Comparison of ENCODE assay signal across 10 cellular contexts in genomic region chr3:113495035-113495434, GRCh38. TPM values are rescaled to one million over a fixed set of nuclear protein-coding genes. Genes with fewer than 3 reads are reported as not detected.
DNase-seq lines count a peak whose midpoint lies in the region; ATAC-seq and TF ChIP-seq lines count a peak whose summit lies in the region.
"Had no signal": no experiment of that assay in that cellular context is flagged by ENCODE, and none has a peak within 500 bp of the region (broad histone marks: within the 10 kb centered on the region; RNA-seq: fewer than 3 reads in every experiment).

No MANE protein-coding gene starts in this region.

- no peaks in the 10 kb centered on the region for H3K27me3 Mint-ChIP-seq in stimulated activated memory B cell treated with anti-CD40 and anti-IgM and Interleukin-4, amounts not matched to agents 10 μg/mL and 1 μg/mL and 100 μg/mL, for 72 hours

- H2AK5ac ChIP-seq in mesenchymal stem cell (ENCODE audit: low read length, severe bottlenecking), result no peak overlapping the region

- H2BK5ac ChIP-seq in mesenchymal stem cell (ENCODE audit: low read depth, low read length, poor library complexity, severe bottlenecking), result no peak overlapping the region

- H3K79me2 ChIP-seq in OCI-LY1 (ENCODE audit: insufficient read depth, low read length), result no peaks in the 10 kb centered on the region

- H3K23ac ChIP-seq in mesenchymal stem cell (ENCODE audit: low read length in 2 of 2), result no peak overlapping the region

- no peak overlapping the region for H3K4me3 Mint-ChIP-seq in stimulated activated memory B cell treated with anti-CD40 and anti-IgM and Interleukin-4, amounts not matched to agents 10 μg/mL and 1 μg/mL and 100 μg/mL, for 72 hours

- H3K9me2 ChIP-seq in OCI-LY1 (ENCODE audit: low read depth, low read length), result no peaks in the 10 kb centered on the region

- peaks cover 2% of the 10 kb centered on the region for H3K79me1 ChIP-seq in mesenchymal stem cell (replicated peaks; ENCODE audit: low read length, poor library complexity, severe bottlenecking)

- H2AFZ ChIP-seq in OCI-LY1 (ENCODE audit: low read length) (no peak overlapping the region), mesenchymal stem cell (ENCODE audit: low read depth, low read length) (no peak overlapping the region)

- H3K9me3 ChIP-seq in OCI-LY1 (ENCODE audit: low read length) (no peaks in the 10 kb centered on the region), mesenchymal stem cell (ENCODE audit: control insufficient read depth, low read length) (no peaks in the 10 kb centered on the region)
- H3K9me3 ChIP-seq: SJSA1 had no signal

- no peak overlapping the region for H2BK15ac ChIP-seq in mesenchymal stem cell (ENCODE audit: low read depth, poor library complexity, severe bottlenecking)

- no peak overlapping the region for H2BK12ac ChIP-seq in mesenchymal stem cell (ENCODE audit: low read length in 2 of 2)

- H3K9ac ChIP-seq in OCI-LY1 (ENCODE audit: low read length), result no peak overlapping the region
- H3K9ac ChIP-seq in mesenchymal stem cell (ENCODE audit: low read length), result no peak overlapping the region

- H3K4me1 ChIP-seq in OCI-LY1 (ENCODE audit: insufficient read depth, low read length, severe bottlenecking) (peaks cover 3% of the 10 kb centered on the region), mesenchymal stem cell (ENCODE audit: control insufficient read depth, insufficient read depth, low read depth, low read length) (no peaks in the 10 kb centered on the region)

- no peaks in the 10 kb centered on the region for H3K9me3 Mint-ChIP-seq in stimulated activated memory B cell treated with anti-CD40 and anti-IgM and Interleukin-4, amounts not matched to agents 10 μg/mL and 1 μg/mL and 100 μg/mL, for 72 hours

- TF ChIP-seq CTCF in OCI-LY1 (IDR thresholded peaks at IDR 0.05; ENCODE audit: low read length) (peak; percentile 76), cardiac fibroblast (IDR thresholded peaks at IDR 0.05; ENCODE audit: low read depth, low read length) (peak; percentile 33)

- no peak overlapping the region for H3K14ac ChIP-seq in mesenchymal stem cell (ENCODE audit: low read length in 2 of 2)

- peaks cover 4% of the 10 kb centered on the region; the same call in 1 of the 2 replicates for H3F3A ChIP-seq in OCI-LY1 (ENCODE audit: insufficient read depth, low read length)

- H4K20me1 ChIP-seq in OCI-LY1 (ENCODE audit: insufficient read depth, low read length), result no peaks in the 10 kb centered on the region

- H3K4me3 ChIP-seq in OCI-LY1 (ENCODE audit: low read depth, low read length, poor library complexity, severe bottlenecking), result no peak overlapping the region
- H3K4me3 ChIP-seq in cardiac fibroblast (replicated peaks in 1 of 2; ENCODE audit: low read depth in 2 of 2, low read length in 2 of 2), result no peak overlapping the region
- no peak overlapping the region for H3K4me3 ChIP-seq in mesenchymal stem cell (ENCODE audit: insufficient read depth in 1 of 2, low read depth in 1 of 2, low read length in 2 of 2)
- H3K4me3 ChIP-seq: lung, SJSA1 had no signal

- H3K4me2 ChIP-seq in OCI-LY1 (ENCODE audit: low read length), result no peak overlapping the region
- no peak overlapping the region for H3K4me2 ChIP-seq in mesenchymal stem cell (ENCODE audit: low read length, poor library complexity, severe bottlenecking)

- no peak overlapping the region for H3K27ac ChIP-seq in OCI-LY1 (ENCODE audit: low read depth, low read length, poor library complexity, severe bottlenecking)
- no peak overlapping the region for H3K27ac ChIP-seq in mesenchymal stem cell (ENCODE audit: low read length, poor library complexity, severe bottlenecking)
- H3K27ac ChIP-seq: SJSA1 had no signal

- H3K4me1 Mint-ChIP-seq in stimulated activated memory B cell treated with anti-CD40 and anti-IgM and Interleukin-4, amounts not matched to agents 10 μg/mL and 1 μg/mL and 100 μg/mL, for 72 hours, result no peaks in the 10 kb centered on the region

- WGBS in mesenchymal stem cell, result 67% methylated on average over 2 of the region's 2 CpGs

- H3K4ac ChIP-seq in mesenchymal stem cell (ENCODE audit: low read depth in 1 of 2, low read length in 2 of 2), result no peak overlapping the region

- peak; percentile 25 for DNase-seq in COR-L47 (lab: John Stamatoyannopoulos, UW)
- DNase-seq in cardiac fibroblast (ENCODE audit: low read depth in 2 of 2), result peak; percentile 48 to 55
- peak; percentile 29 for DNase-seq in mesenchymal stem cell
- DNase-seq in NCI-H2029 (lab: John Stamatoyannopoulos, UW), result no peak

- H3K36me3 ChIP-seq in OCI-LY1 (ENCODE audit: insufficient read depth, low read length), result peaks cover 37% of the 10 kb centered on the region; the same call in 1 of the 2 replicates
- H3K36me3 ChIP-seq in mesenchymal stem cell (ENCODE audit: control insufficient read depth in 1 of 2, insufficient read depth in 2 of 2, low read depth in 1 of 2, low read length in 2 of 2), result peaks cover 2 to 50% of the 10 kb centered on the region in 2 experiments

- no peak overlapping the region for H3K27ac Mint-ChIP-seq in stimulated activated memory B cell treated with anti-CD40 and anti-IgM and Interleukin-4, amounts not matched to agents 10 μg/mL and 1 μg/mL and 100 μg/mL, for 72 hours

- H3K27me3 ChIP-seq in OCI-LY1 (ENCODE audit: insufficient read depth, low read length) (no peaks in the 10 kb centered on the region), mesenchymal stem cell (ENCODE audit: control insufficient read depth in 1 of 2, insufficient read depth in 1 of 2, low read length in 2 of 2) (no peaks in the 10 kb centered on the region)
- H3K27me3 ChIP-seq: SJSA1 had no signal

- no peak overlapping the region for H4K8ac ChIP-seq in mesenchymal stem cell (ENCODE audit: low read length)

- H4K91ac ChIP-seq in mesenchymal stem cell (ENCODE audit: low read length), result no peak overlapping the region

- H2BK120ac ChIP-seq in mesenchymal stem cell (ENCODE audit: low read depth, low read length), result no peak overlapping the region

- no peak overlapping the region for H3K18ac ChIP-seq in mesenchymal stem cell (ENCODE audit: low read depth in 1 of 2, low read length in 2 of 2)

- ATAC-seq in GM18909 (IDR thresholded peaks at IDR 0.05; ENCODE audit: poor library complexity, unreplicated experiment), result peak; percentile 45
- no peak for ATAC-seq in stimulated activated memory B cell treated with anti-CD40 and anti-IgM and Interleukin-4, amounts not matched to agents 10 μg/mL and 1 μg/mL and 100 μg/mL, for 72 hours
- ATAC-seq in GM18873 (IDR thresholded peaks at IDR 0.05; ENCODE audit: low FRiP score, unreplicated experiment), result no peak

- H3K36me3 Mint-ChIP-seq in stimulated activated memory B cell treated with anti-CD40 and anti-IgM and Interleukin-4, amounts not matched to agents 10 μg/mL and 1 μg/mL and 100 μg/mL, for 72 hours, result peaks cover 25% of the 10 kb centered on the region

RNA-seq across cellular contexts. Expression of gene SPICE1, which starts 19.9 kb away (rescaled TPM):
- 6.3 TPM for polyA plus RNA-seq in mesenchymal stem cell (2013, experiment 1 of 2)
- polyA plus RNA-seq in mesenchymal stem cell (2013, experiment 2 of 2), result 6.0 TPM

RNA-seq across cellular contexts. Expression of gene SIDT1, which starts 37.3 kb away (rescaled TPM):
- polyA plus RNA-seq in mesenchymal stem cell (2013, experiment 1 of 2), result not detected
- not detected for polyA plus RNA-seq in mesenchymal stem cell (2013, experiment 2 of 2)

RNA-seq across cellular contexts. Expression of gene CFAP44, which starts 53.7 kb away (rescaled TPM):
- polyA plus RNA-seq in mesenchymal stem cell (2013, experiment 1 of 2), result 1.0 TPM
- 1.1 TPM for polyA plus RNA-seq in mesenchymal stem cell (2013, experiment 2 of 2)
